Comparison of ENCODE assay signal across 17 cellular contexts in genomic region chr6:155088856-155089255, GRCh38.
A peak's percentile ranks its signal among the peaks of the same experiment; 100 is the strongest.
DNase-seq lines count a peak whose midpoint lies in the region; ATAC-seq and TF ChIP-seq lines count a peak whose summit lies in the region.
"Had no signal": no experiment of that assay in that cellular context is flagged by ENCODE, and none has a peak within 500 bp of the region (broad histone marks: within the 10 kb centered on the region; RNA-seq: fewer than 3 reads in every experiment).

No MANE protein-coding gene starts in this region.

- H3K36me3 Mint-ChIP-seq in activated T-helper 1 cell treated with anti-CD3 and anti-CD28 coated beads, Interleukin-12 subunit alpha, Interleukin-12 subunit beta, Interleukin-2, Interleukin-4 antibody, amounts not matched to agents 30 ng/mL and 10 ng/mL and 1 ng/mL, durations not matched to agents 14 hours and 24 hours and 36 hours (ENCODE audit: low read depth) = peaks cover 14% of the 10 kb centered on the region
- H3K36me3 Mint-ChIP-seq: CD4-positive, alpha-beta memory T cell had no signal

- H3K4me1 Mint-ChIP-seq in activated T-helper 1 cell treated with anti-CD3 and anti-CD28 coated beads, Interleukin-12 subunit alpha, Interleukin-12 subunit beta, Interleukin-2, Interleukin-4 antibody, amounts not matched to agents 30 ng/mL and 10 ng/mL and 1 ng/mL, durations not matched to agents 14 hours and 24 hours and 36 hours (ENCODE audit: low read depth) = peaks cover 11% of the 10 kb centered on the region
- H3K4me1 Mint-ChIP-seq: B cell had no signal

- no peak for TF ChIP-seq POLR2A in breast epithelium (IDR thresholded peaks at IDR 0.05)

- no peak overlapping the region for H3K27ac ChIP-seq in breast epithelium

- H3K9me3 Mint-ChIP-seq in activated T-helper 1 cell treated with anti-CD3 and anti-CD28 coated beads, Interleukin-12 subunit alpha, Interleukin-12 subunit beta, Interleukin-2, Interleukin-4 antibody, amounts not matched to agents 30 ng/mL and 10 ng/mL and 1 ng/mL, durations not matched to agents 14 hours and 24 hours and 36 hours = no peaks in the 10 kb centered on the region
- H3K9me3 Mint-ChIP-seq: CD4-positive, alpha-beta memory T cell had no signal

- H3K27ac Mint-ChIP-seq in activated T-helper 1 cell treated with anti-CD3 and anti-CD28 coated beads, Interleukin-12 subunit alpha, Interleukin-12 subunit beta, Interleukin-2, Interleukin-4 antibody, amounts not matched to agents 30 ng/mL and 10 ng/mL and 1 ng/mL, durations not matched to agents 14 hours and 24 hours and 36 hours = no peak overlapping the region
- H3K27ac Mint-ChIP-seq: B cell; CD4-positive, alpha-beta memory T cell had no signal

- H3K4me3 ChIP-seq in breast epithelium = no peak overlapping the region

- no peak for TF ChIP-seq CTCF in breast epithelium (IDR thresholded peaks at IDR 0.05)

- DNase-seq in breast epithelium (ENCODE audit: low spot score in 2 of 2) = no peak
- DNase-seq in activated T-helper 1 cell treated with anti-CD3 and anti-CD28 coated beads, Interleukin-12 subunit alpha, Interleukin-12 subunit beta, Interleukin-2, Interleukin-4 antibody, amounts not matched to agents 30 ng/mL and 10 ng/mL and 1 ng/mL, durations not matched to agents 14 hours and 24 hours and 36 hours (ENCODE audit: low spot score) = no peak
- DNase-seq in iPS-NIHi7 (ENCODE audit: extremely low spot score) = no peak
- no peak for DNase-seq in GM03348 (ENCODE audit: low spot score)
- DNase-seq: CD4-positive, alpha-beta memory T cell; HCEC 1CT; MV-4-11; NCI-H1417 treated with DMSO at 0.1 percent for 48 hours; NCI-H2029 treated with DMSO at 0.1 percent for 48 hours; NCI-H510A treated with DMSO at 0.1 percent for 48 hours; Right ventricle myocardium superior; SK-N-SH had no signal

- ATAC-seq in GM18909 (IDR thresholded peaks at IDR 0.05; ENCODE audit: poor library complexity, unreplicated experiment) = peak; percentile 60
- ATAC-seq in HG02973 (IDR thresholded peaks at IDR 0.05; ENCODE audit: unreplicated experiment) = peak; percentile 48
- peak; percentile 55 for ATAC-seq in HG03571 (IDR thresholded peaks at IDR 0.05; ENCODE audit: unreplicated experiment)
- ATAC-seq: Panc1 had no signal

- H3K4me3 Mint-ChIP-seq in activated T-helper 1 cell treated with anti-CD3 and anti-CD28 coated beads, Interleukin-12 subunit alpha, Interleukin-12 subunit beta, Interleukin-2, Interleukin-4 antibody, amounts not matched to agents 30 ng/mL and 10 ng/mL and 1 ng/mL, durations not matched to agents 14 hours and 24 hours and 36 hours = no peak overlapping the region
- H3K4me3 Mint-ChIP-seq: B cell; CD4-positive, alpha-beta memory T cell had no signal

- H3K27me3 Mint-ChIP-seq in activated T-helper 1 cell treated with anti-CD3 and anti-CD28 coated beads, Interleukin-12 subunit alpha, Interleukin-12 subunit beta, Interleukin-2, Interleukin-4 antibody, amounts not matched to agents 30 ng/mL and 10 ng/mL and 1 ng/mL, durations not matched to agents 14 hours and 24 hours and 36 hours (ENCODE audit: insufficient read depth) = no peaks in the 10 kb centered on the region
- H3K27me3 Mint-ChIP-seq: B cell; CD4-positive, alpha-beta memory T cell had no signal

- no peaks in the 10 kb centered on the region for H3K9me3 ChIP-seq in breast epithelium
- H3K9me3 ChIP-seq: SK-N-SH had no signal

- H3K36me3 ChIP-seq in breast epithelium = no peaks in the 10 kb centered on the region

- H3K4me1 ChIP-seq in breast epithelium = no peaks in the 10 kb centered on the region

- H3K27me3 ChIP-seq in breast epithelium = no peaks in the 10 kb centered on the region

- intact Hi-C loops in breast epithelium (cut with DNase I; ENCODE audit: low total_unique reads) = no loop called here
- intact Hi-C loops in activated T-helper 1 cell treated with anti-CD3 and anti-CD28 coated beads, Interleukin-12 subunit alpha, Interleukin-12 subunit beta, Interleukin-2, Interleukin-4 antibody, amounts not matched to agents 30 ng/mL and 10 ng/mL and 1 ng/mL, durations not matched to agents 14 hours and 24 hours and 36 hours (cut with micrococcal nuclease) = no loop called here
